18 cellular contexts compared by ENCODE assay signal in genomic region chr1:79554620-79555160, GRCh38.
"Had no signal": no experiment of that assay in that cellular context is flagged by ENCODE, and none has a peak within 500 bp of the region (broad histone marks: within the 10 kb centered on the region; RNA-seq: fewer than 3 reads in every experiment).

No MANE protein-coding gene starts in this region.

- DNase-seq: activated B cell treated with CpG ODN at 0.5 μM for 24 hours; activated CD4-positive, alpha-beta memory T cell treated with anti-CD3 and anti-CD28 coated beads, Interleukin-2, amount 10 ng/mL, durations not matched to agents 7 days and 5 days; activated CD4-positive, alpha-beta T cell treated with anti-CD3 and anti-CD28 coated beads for 48 hours; activated CD8-positive, alpha-beta memory T cell treated with anti-CD3 and anti-CD28 coated beads, Interleukin-2, amount 10 ng/mL, durations not matched to agents 7 days and 5 days; activated naive CD8-positive, alpha-beta T cell treated with anti-CD3 and anti-CD28 coated beads for 36 hours; amygdala; brain microvascular endothelial cell; immature natural killer cell; kidney glomerular epithelial cell; left ventricle myocardium inferior; nephron progenitor cell; occipital lobe; stimulated activated CD4-positive, alpha-beta T cell treated with anti-CD3 and anti-CD28 coated beads, Interleukin-2, amount 100 ng/mL, for 24 hours; stimulated activated naive CD8-positive, alpha-beta T cell treated with anti-CD3 and anti-CD28 coated beads, Interleukin-15, Interleukin-2, amounts not matched to agents 100 U/mL and 50 U/mL, for 24 hours; transverse colon; uterus had no signal

- H3K27me3 ChIP-seq: brain microvascular endothelial cell, suprapubic skin, transverse colon, uterus had no signal

- H3K36me3 ChIP-seq: brain microvascular endothelial cell, left ventricle myocardium inferior, suprapubic skin, transverse colon, uterus had no signal

- H3K27ac ChIP-seq: brain microvascular endothelial cell, coronary artery, left ventricle myocardium inferior, suprapubic skin, transverse colon, uterus had no signal

- H3K4me1 ChIP-seq: left ventricle myocardium inferior, suprapubic skin, transverse colon, uterus had no signal

- ATAC-seq: activated CD8-positive, alpha-beta memory T cell treated with anti-CD3 and anti-CD28 coated beads, Interleukin-2, amount 10 ng/mL, durations not matched to agents 7 days and 5 days; stimulated activated naive CD8-positive, alpha-beta T cell treated with anti-CD3 and anti-CD28 coated beads, Interleukin-15, Interleukin-2, amounts not matched to agents 100 U/mL and 50 U/mL, for 24 hours had no signal

- H3K4me3 ChIP-seq: coronary artery, left ventricle myocardium inferior, suprapubic skin, transverse colon, uterus had no signal

- H3K9me3 ChIP-seq: left ventricle myocardium inferior, suprapubic skin, transverse colon, uterus had no signal
